1 cellular context compared by ENCODE assay signal in the genomic region with DNA sequence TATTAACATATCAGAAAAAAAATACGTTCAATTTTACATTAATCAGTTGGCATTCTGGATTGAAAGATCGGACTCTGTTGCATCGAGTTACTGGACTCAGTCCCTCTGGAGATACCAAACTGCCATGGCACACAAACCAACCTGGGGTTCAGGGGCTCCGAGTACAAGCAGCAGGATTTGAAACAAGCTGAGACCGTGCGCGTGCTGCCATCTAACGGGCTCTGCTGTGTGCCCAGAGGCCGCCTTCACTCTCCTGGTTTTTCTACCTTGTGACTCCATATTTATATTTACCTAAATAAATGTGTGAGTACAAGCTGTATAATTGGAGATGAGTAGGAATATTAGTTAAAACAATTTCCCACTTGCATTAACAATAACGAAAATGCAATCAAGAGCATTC.
TF ChIP-seq lines count a peak whose summit lies in the region.

No MANE protein-coding gene starts in this region.

TF ChIP-seq in H1, 55 proteins besides CTCF, POLR2A, EP300 and RAD21:
- TF ChIP-seq SIN3A (conservative IDR thresholded peaks at IDR 0.05 in 1 of 2, IDR thresholded peaks at IDR 0.05 in 1 of 2; ENCODE audit: low read depth in 1 of 2, low read length in 2 of 2) (no peak), BRCA1 (IDR thresholded peaks at IDR 0.05; ENCODE audit: low read depth, low read length) (no peak), ASH2L (IDR thresholded peaks at IDR 0.05; ENCODE audit: low read length) (no peak), EGR1 (IDR thresholded peaks at IDR 0.05; ENCODE audit: borderline replicate concordance, low read depth, low read length) (no peak), RXRA (IDR thresholded peaks at IDR 0.05; ENCODE audit: insufficient read depth, low read depth, low read length) (no peak), TAF1 (IDR thresholded peaks at IDR 0.05; ENCODE audit: low read depth, low read length) (no peak), CEBPB (IDR thresholded peaks at IDR 0.05; ENCODE audit: low read depth, low read length) (no peak), BACH1 (IDR thresholded peaks at IDR 0.05; ENCODE audit: low read length) (no peak), KDM5A (IDR thresholded peaks at IDR 0.05; ENCODE audit: low read length) (no peak), YY1 (IDR thresholded peaks at IDR 0.05; ENCODE audit: low read depth, low read length) (no peak), SRF (IDR thresholded peaks at IDR 0.05; ENCODE audit: low read depth, low read length) (no peak)
- TF ChIP-seq, protein P1, sequence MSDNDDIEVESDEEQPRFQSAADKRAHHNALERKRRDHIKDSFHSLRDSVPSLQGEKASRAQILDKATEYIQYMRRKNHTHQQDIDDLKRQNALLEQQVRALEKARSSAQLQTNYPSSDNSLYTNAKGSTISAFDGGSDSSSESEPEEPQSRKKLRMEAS (IDR thresholded peaks at IDR 0.05): no peak
